9 cellular contexts compared by ENCODE assay signal in genomic region chr15:31266712-31267111, GRCh38. TPM values are rescaled to one million over a fixed set of nuclear protein-coding genes. Genes with fewer than 3 reads are reported as not detected.
DNase-seq lines count a peak whose midpoint lies in the region; ATAC-seq and TF ChIP-seq lines count a peak whose summit lies in the region.
"Had no signal": no experiment of that assay in that cellular context is flagged by ENCODE, and none has a peak within 500 bp of the region (broad histone marks: within the 10 kb centered on the region; RNA-seq: fewer than 3 reads in every experiment).

No MANE protein-coding gene starts in this region.

- H2AFZ ChIP-seq in GM23338, result peak overlapping the region; percentile 38; the same call in 1 of the 2 replicates

- H3K27ac ChIP-seq in GM23338 (ENCODE audit: low read depth) (no peak overlapping the region), RWPE2 (ENCODE audit: poor library complexity, severe bottlenecking) (no peak overlapping the region)

- no peak for TF ChIP-seq CTCF in GM23338 (conservative IDR thresholded peaks at IDR 0.05; ENCODE audit: low read depth in 2 of 2)
- no peak for TF ChIP-seq CTCF in RWPE2 (IDR thresholded peaks at IDR 0.05; ENCODE audit: poor library complexity, severe bottlenecking)
- no peak for TF ChIP-seq CTCF in natural killer cell (IDR thresholded peaks at IDR 0.05)

- DNase-seq in GM23338 (ENCODE audit: low spot score) (no peak), RWPE2 (ENCODE audit: low spot score) (peak; percentile 65), natural killer cell (no peak), NCI-H526 treated with DMSO at 0.1 percent for 48 hours (lab: John Stamatoyannopoulos, UW) (no peak), HPDE6-E6E7 (ENCODE audit: extremely low spot score) (no peak), UCSD-AML1 (lab: John Stamatoyannopoulos, UW; ENCODE audit: unreplicated experiment) (no peak), cerebellum (ENCODE audit: low spot score) (no peak)

- no peaks in the 10 kb centered on the region for H3K9me3 Mint-ChIP-seq in GM23338
- H3K9me3 Mint-ChIP-seq in natural killer cell, result no peaks in the 10 kb centered on the region

- peaks cover 10% of the 10 kb centered on the region for H3K27me3 Mint-ChIP-seq in GM23338 (ENCODE audit: insufficient read depth, low read depth, poor library complexity)
- H3K27me3 Mint-ChIP-seq in natural killer cell (ENCODE audit: low read depth in 2 of 2), result no peaks in the 10 kb centered on the region

- intact Hi-C loops in natural killer cell (cut with micrococcal nuclease), result loop anchor here (5.0 to 10.0 kb wide), 3 partner anchors 52 to 221 kb away; partner anchors contain the start of gene KLF13

- H3K4me1 ChIP-seq in GM23338 (ENCODE audit: insufficient read depth), result no peaks in the 10 kb centered on the region; the same call in 1 of the 2 replicates
- H3K4me1 ChIP-seq in RWPE2 (ENCODE audit: insufficient read depth, poor library complexity, severe bottlenecking), result peaks cover 9% of the 10 kb centered on the region

- H3K4me3 ChIP-seq in GM23338 (no peak overlapping the region), RWPE2 (ENCODE audit: severe bottlenecking) (no peak overlapping the region)

- ATAC-seq in GM18511 (IDR thresholded peaks at IDR 0.05; ENCODE audit: unreplicated experiment) (peak; percentile 28), GM23338 (no peak), RWPE2 (ENCODE audit: low read depth) (no peak), natural killer cell (peak; percentile 13 to 30 (median 15))
- ATAC-seq: left colon had no signal

- H3K27me3 ChIP-seq in GM23338 (ENCODE audit: insufficient read depth) (no peaks in the 10 kb centered on the region), RWPE2 (ENCODE audit: insufficient read depth, poor library complexity, severe bottlenecking) (no peaks in the 10 kb centered on the region)

- no peaks in the 10 kb centered on the region for H4K20me1 ChIP-seq in GM23338 (replicated peaks; ENCODE audit: insufficient read depth)

- no peak overlapping the region for H3K27ac Mint-ChIP-seq in GM23338
- H3K27ac Mint-ChIP-seq in natural killer cell, result peak overlapping the region; percentile 87 to 94

- no peaks in the 10 kb centered on the region for H3F3A ChIP-seq in GM23338 (replicated peaks; ENCODE audit: low read depth)

- no peaks in the 10 kb centered on the region for H3K36me3 ChIP-seq in GM23338 (ENCODE audit: insufficient read depth)
- H3K36me3 ChIP-seq in RWPE2 (ENCODE audit: low read depth), result no peaks in the 10 kb centered on the region

- H3K4me1 Mint-ChIP-seq in GM23338, result peaks cover 8% of the 10 kb centered on the region
- H3K4me1 Mint-ChIP-seq in natural killer cell, result peaks cover 52 to 73% of the 10 kb centered on the region in 2 donors

- H3K9me2 ChIP-seq in GM23338 (ENCODE audit: insufficient read depth), result peaks cover 9% of the 10 kb centered on the region; the same call in 1 of the 2 replicates

- H3K79me2 ChIP-seq in GM23338 (replicated peaks; ENCODE audit: insufficient read depth), result no peaks in the 10 kb centered on the region

- no peaks in the 10 kb centered on the region for H3K36me3 Mint-ChIP-seq in GM23338 (ENCODE audit: low read depth)
- H3K36me3 Mint-ChIP-seq in natural killer cell, result no peaks in the 10 kb centered on the region

- H3K4me2 ChIP-seq in GM23338, result no peak overlapping the region

- H3K9me3 ChIP-seq in RWPE2 (ENCODE audit: severe bottlenecking), result no peaks in the 10 kb centered on the region

- H3K4me3 Mint-ChIP-seq in GM23338, result no peak overlapping the region
- H3K4me3 Mint-ChIP-seq in natural killer cell, result peak overlapping the region; percentile 69

TF ChIP-seq in GM23338, 12 proteins besides CTCF, POLR2A, EP300 and RAD21 (continues in another document):
- TF ChIP-seq NANOG (IDR thresholded peaks at IDR 0.05; ENCODE audit: borderline replicate concordance) (no peak), ZNF114 (CRISPR knock-in tag; IDR thresholded peaks at IDR 0.05) (no peak), ZNF331 (CRISPR knock-in tag; IDR thresholded peaks at IDR 0.05; ENCODE audit: low read depth) (no peak), POLR2AphosphoS5 (IDR thresholded peaks at IDR 0.05; ENCODE audit: low read depth) (no peak), EZH2 (IDR thresholded peaks at IDR 0.05; ENCODE audit: low read depth, unreplicated experiment) (no peak), CREB1 (CRISPR knock-in tag; IDR thresholded peaks at IDR 0.05; ENCODE audit: low read depth) (no peak), ETS1 (IDR thresholded peaks at IDR 0.05) (no peak), JUNB (IDR thresholded peaks at IDR 0.05; ENCODE audit: unreplicated experiment) (no peak), EZH2phosphoT487 (IDR thresholded peaks at IDR 0.05; ENCODE audit: unreplicated experiment) (no peak), STAT1 (IDR thresholded peaks at IDR 0.05; ENCODE audit: unreplicated experiment) (no peak)
- TF ChIP-seq, protein P1, sequence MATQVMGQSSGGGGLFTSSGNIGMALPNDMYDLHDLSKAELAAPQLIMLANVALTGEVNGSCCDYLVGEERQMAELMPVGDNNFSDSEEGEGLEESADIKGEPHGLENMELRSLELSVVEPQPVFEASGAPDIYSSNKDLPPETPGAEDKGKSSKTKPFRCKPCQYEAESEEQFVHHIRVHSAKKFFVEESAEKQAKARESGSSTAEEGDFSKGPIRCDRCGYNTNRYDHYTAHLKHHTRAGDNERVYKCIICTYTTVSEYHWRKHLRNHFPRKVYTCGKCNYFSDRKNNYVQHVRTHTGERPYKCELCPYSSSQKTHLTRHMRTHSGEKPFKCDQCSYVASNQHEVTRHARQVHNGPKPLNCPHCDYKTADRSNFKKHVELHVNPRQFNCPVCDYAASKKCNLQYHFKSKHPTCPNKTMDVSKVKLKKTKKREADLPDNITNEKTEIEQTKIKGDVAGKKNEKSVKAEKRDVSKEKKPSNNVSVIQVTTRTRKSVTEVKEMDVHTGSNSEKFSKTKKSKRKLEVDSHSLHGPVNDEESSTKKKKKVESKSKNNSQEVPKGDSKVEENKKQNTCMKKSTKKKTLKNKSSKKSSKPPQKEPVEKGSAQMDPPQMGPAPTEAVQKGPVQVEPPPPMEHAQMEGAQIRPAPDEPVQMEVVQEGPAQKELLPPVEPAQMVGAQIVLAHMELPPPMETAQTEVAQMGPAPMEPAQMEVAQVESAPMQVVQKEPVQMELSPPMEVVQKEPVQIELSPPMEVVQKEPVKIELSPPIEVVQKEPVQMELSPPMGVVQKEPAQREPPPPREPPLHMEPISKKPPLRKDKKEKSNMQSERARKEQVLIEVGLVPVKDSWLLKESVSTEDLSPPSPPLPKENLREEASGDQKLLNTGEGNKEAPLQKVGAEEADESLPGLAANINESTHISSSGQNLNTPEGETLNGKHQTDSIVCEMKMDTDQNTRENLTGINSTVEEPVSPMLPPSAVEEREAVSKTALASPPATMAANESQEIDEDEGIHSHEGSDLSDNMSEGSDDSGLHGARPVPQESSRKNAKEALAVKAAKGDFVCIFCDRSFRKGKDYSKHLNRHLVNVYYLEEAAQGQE (IDR thresholded peaks at IDR 0.05; ENCODE audit: unreplicated experiment), result no peak

RNA-seq across cellular contexts. Expression of gene KLF13, which starts 59.9 kb away (rescaled TPM):
- total RNA-seq in GM23338 (2014; rRNA removed; shearing (Covaris generic)), result 21.5 and 23.5 TPM in 2 replicates
- polyA plus RNA-seq in GM23338 (2016; fragmentation: Nextera tagmentation; extraction: Ambion mirVana), result 28.6 and 35.7 TPM in 2 replicates
- total RNA-seq in natural killer cell (100 to 1,000 TPM; 277 to 328 (median 300) TPM), cerebellum (28.9 TPM)

Comparison
In these comparisons a context has a peak if more than half of its experiments do, and no peak if none do; other contexts are left out.
1. ATAC-seq: peak in GM18511 (single experiment) and natural killer cell (3 of 3); none in GM23338 (single experiment) and RWPE2 (single experiment).